Comparison of ENCODE assay signal across 9 cellular contexts in the genomic region with DNA sequence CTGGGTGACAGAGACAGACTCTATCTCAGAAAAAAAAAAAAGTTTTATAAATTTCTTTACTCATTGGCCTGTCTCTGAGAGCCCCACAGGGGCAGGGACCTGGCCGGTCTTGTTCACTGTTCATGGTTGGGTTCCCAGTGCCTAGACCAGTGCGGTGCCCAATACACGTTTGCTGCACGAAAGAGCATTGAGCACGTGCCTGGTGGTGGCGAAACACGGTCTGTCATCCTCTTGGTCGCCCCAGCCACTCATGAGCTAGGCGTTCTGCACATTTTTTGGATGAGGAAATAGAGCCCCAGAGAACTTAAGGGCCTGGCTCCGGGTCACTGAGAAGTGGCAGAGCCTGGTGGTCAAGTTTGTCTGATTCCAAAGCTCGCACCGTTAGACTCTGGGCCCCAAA. TPM values are rescaled to one million over a fixed set of nuclear protein-coding genes. Genes with fewer than 3 reads are reported as not detected.
"Had no signal": no experiment of that assay in that cellular context is flagged by ENCODE, and none has a peak within 500 bp of the region (broad histone marks: within the 10 kb centered on the region; RNA-seq: fewer than 3 reads in every experiment).

No MANE protein-coding gene starts in this region.

- FAIRE-seq: G401.6, GM12878, GM12891, GM12892, GM18507, GM19239 had no signal

- ATAC-seq: GM12878 had no signal

- DNase-seq: GDM1, GF-D8 had no signal

- H3K4me3 ChIP-seq: GM12878 had no signal

RNA-seq across cellular contexts. Expression of a gene that starts 18.7 kb away (rescaled TPM):
- total RNA-seq: G401, GM12878 had no signal
- polyA plus RNA-seq: GM12878 had no signal
